Comparison of ENCODE assay signal across 1 cellular context in genomic region chr17:15109608-15110007, GRCh38.
A peak's percentile ranks its signal among the peaks of the same experiment; 100 is the strongest.
TF ChIP-seq lines count a peak whose summit lies in the region.

No MANE protein-coding gene starts in this region.

TF ChIP-seq in HepG2, 621 proteins besides CTCF, POLR2A, EP300 and RAD21 (continued from another document):
- TF ChIP-seq HNRNPK (IDR thresholded peaks at IDR 0.05; ENCODE audit: low read depth, low read length, poor library complexity, severe bottlenecking): peak; percentile 68
